In genomic region chr16:49617016-49617569, GRCh38 we compare ENCODE assay signal across 22 cellular contexts.
"Had no signal": no experiment of that assay in that cellular context is flagged by ENCODE, and none has a peak within 500 bp of the region (broad histone marks: within the 10 kb centered on the region; RNA-seq: fewer than 3 reads in every experiment).

No MANE protein-coding gene starts in this region.

- H3K9me3 ChIP-seq: ascending aorta, esophagus muscularis mucosa, pancreas, prostate gland, tibial nerve had no signal

- H3K9me3 Mint-ChIP-seq: activated CD4-positive, alpha-beta memory T cell treated with anti-CD3 and anti-CD28 coated beads, Interleukin-2, amount 10 ng/mL, durations not matched to agents 7 days and 5 days; activated CD4-positive, alpha-beta T cell treated with anti-CD3 and anti-CD28 coated beads, Interleukin-2, amount 10 ng/mL, durations not matched to agents 7 days and 5 days; activated naive CD4-positive, alpha-beta T cell treated with anti-CD3 and anti-CD28 coated beads, Interleukin-2, amount 10 ng/mL, durations not matched to agents 7 days and 5 days; activated naive CD8-positive, alpha-beta T cell treated with anti-CD3 and anti-CD28 coated beads, Interleukin-2, amount 10 ng/mL, durations not matched to agents 7 days and 5 days had no signal

- H3K36me3 Mint-ChIP-seq: activated naive CD4-positive, alpha-beta T cell treated with anti-CD3 and anti-CD28 coated beads, Interleukin-2, amount 10 ng/mL, durations not matched to agents 7 days and 5 days; activated naive CD8-positive, alpha-beta T cell treated with anti-CD3 and anti-CD28 coated beads, Interleukin-2, amount 10 ng/mL, durations not matched to agents 7 days and 5 days had no signal

- H3K4me3 Mint-ChIP-seq: activated CD4-positive, alpha-beta memory T cell treated with anti-CD3 and anti-CD28 coated beads, Interleukin-2, amount 10 ng/mL, durations not matched to agents 7 days and 5 days; activated CD4-positive, alpha-beta T cell treated with anti-CD3 and anti-CD28 coated beads, Interleukin-2, amount 10 ng/mL, durations not matched to agents 7 days and 5 days; activated naive CD4-positive, alpha-beta T cell treated with anti-CD3 and anti-CD28 coated beads, Interleukin-2, amount 10 ng/mL, durations not matched to agents 7 days and 5 days; activated naive CD8-positive, alpha-beta T cell treated with anti-CD3 and anti-CD28 coated beads, Interleukin-2, amount 10 ng/mL, durations not matched to agents 7 days and 5 days; brain had no signal

- H3K27ac ChIP-seq: ascending aorta, cardiac muscle cell, esophagus muscularis mucosa, left ventricle myocardium inferior, pancreas, prostate gland, tibial nerve had no signal

- H3K4me1 Mint-ChIP-seq: activated CD4-positive, alpha-beta memory T cell treated with anti-CD3 and anti-CD28 coated beads, Interleukin-2, amount 10 ng/mL, durations not matched to agents 7 days and 5 days; activated CD4-positive, alpha-beta T cell treated with anti-CD3 and anti-CD28 coated beads, Interleukin-2, amount 10 ng/mL, durations not matched to agents 7 days and 5 days; activated naive CD4-positive, alpha-beta T cell treated with anti-CD3 and anti-CD28 coated beads, Interleukin-2, amount 10 ng/mL, durations not matched to agents 7 days and 5 days; activated naive CD8-positive, alpha-beta T cell treated with anti-CD3 and anti-CD28 coated beads, Interleukin-2, amount 10 ng/mL, durations not matched to agents 7 days and 5 days had no signal

- H3K4me3 ChIP-seq: ascending aorta, cardiac muscle cell, esophagus muscularis mucosa, left ventricle myocardium inferior, pancreas, prostate gland, smooth muscle cell, tibial nerve had no signal

- ATAC-seq: pancreas had no signal

- H3K27ac Mint-ChIP-seq: activated CD4-positive, alpha-beta memory T cell treated with anti-CD3 and anti-CD28 coated beads, Interleukin-2, amount 10 ng/mL, durations not matched to agents 7 days and 5 days; activated CD4-positive, alpha-beta T cell treated with anti-CD3 and anti-CD28 coated beads, Interleukin-2, amount 10 ng/mL, durations not matched to agents 7 days and 5 days; activated naive CD4-positive, alpha-beta T cell treated with anti-CD3 and anti-CD28 coated beads, Interleukin-2, amount 10 ng/mL, durations not matched to agents 7 days and 5 days; activated naive CD8-positive, alpha-beta T cell treated with anti-CD3 and anti-CD28 coated beads, Interleukin-2, amount 10 ng/mL, durations not matched to agents 7 days and 5 days; brain had no signal

- DNase-seq: activated CD4-positive, alpha-beta memory T cell treated with anti-CD3 and anti-CD28 coated beads, Interleukin-2, amount 10 ng/mL, durations not matched to agents 7 days and 5 days; activated CD4-positive, alpha-beta T cell treated with anti-CD3 and anti-CD28 coated beads, Interleukin-2, amount 10 ng/mL, durations not matched to agents 7 days and 5 days; activated CD4-positive, CD25-positive, alpha-beta regulatory T cell treated with anti-CD3 and anti-CD28 coated beads, Interleukin-2, amount 50 U/mL, for 72 hours; activated gamma-delta T cell; activated naive CD4-positive, alpha-beta T cell treated with anti-CD3 and anti-CD28 coated beads, Interleukin-2, amount 10 ng/mL, durations not matched to agents 7 days and 5 days; activated naive CD8-positive, alpha-beta T cell treated with anti-CD3 and anti-CD28 coated beads, Interleukin-2, amount 10 ng/mL, durations not matched to agents 7 days and 5 days; foreskin melanocyte; left ventricle myocardium inferior; retina; stimulated activated CD4-positive, alpha-beta T cell treated with anti-CD3 and anti-CD28 coated beads, Interleukin-15, amount 100 ng/mL, for 24 hours; stimulated activated CD4-positive, alpha-beta T cell treated with anti-CD3 and anti-CD28 coated beads, Interleukin-2, amount 100 ng/mL, for 24 hours; stimulated activated naive CD4-positive, alpha-beta T cell; T-helper 2 cell had no signal

- H3K4me2 ChIP-seq: smooth muscle cell had no signal

- H3K36me3 ChIP-seq: ascending aorta, cardiac muscle cell, esophagus muscularis mucosa, left ventricle myocardium inferior, pancreas, prostate gland, tibial nerve had no signal

- H3K4me1 ChIP-seq: prostate gland had no signal

- FAIRE-seq: pancreas, urothelium cell line had no signal

- H3K27me3 ChIP-seq: ascending aorta, cardiac muscle cell, esophagus muscularis mucosa, pancreas, tibial nerve had no signal
